In genomic region chr2:3605013-3605961, GRCh38 we compare ENCODE assay signal across 8 cellular contexts. TPM values are rescaled to one million over a fixed set of nuclear protein-coding genes. Genes with fewer than 3 reads are reported as not detected.
DNase-seq lines count a peak whose midpoint lies in the region; ATAC-seq and TF ChIP-seq lines count a peak whose summit lies in the region.

No MANE protein-coding gene starts in this region.

- H3K4me1 ChIP-seq in BE2C: peaks cover 50% of the 10 kb centered on the region
- peaks cover 12 to 19% of the 10 kb centered on the region in 2 experiments for H3K4me1 ChIP-seq in HCT116 (ENCODE audit: control insufficient read depth in 1 of 2, insufficient read depth in 2 of 2, low read length in 2 of 2)

- H3K4me3 Mint-ChIP-seq in activated T-helper 1 cell treated with anti-CD3 and anti-CD28 coated beads, Interleukin-12 subunit alpha, Interleukin-12 subunit beta, Interleukin-2, Interleukin-4 antibody, amounts not matched to agents 30 ng/mL and 10 ng/mL and 1 ng/mL, durations not matched to agents 14 hours and 24 hours and 36 hours: peak overlapping the region; percentile 33

- peak overlapping the region; percentile 99 for H2AFZ ChIP-seq in HCT116 (ENCODE audit: low read depth, low read length, poor library complexity, severe bottlenecking)

- H3K9me2 ChIP-seq in HCT116 (ENCODE audit: insufficient read depth): no peaks in the 10 kb centered on the region

- peak; percentile 73 for ATAC-seq in HCT116
- no peak for ATAC-seq in GM19328 (IDR thresholded peaks at IDR 0.05; ENCODE audit: unreplicated experiment)

- BruUV-seq in HCT116 (replicated peaks; lab: Mats Ljungman, UMichigan): no TSS peak

- RAD21 ChIA-PET in HCT116 (lab: Charles Lee; ENCODE audit: low non-redundant PET in 1 of 2, low total read pairs in 2 of 2, uncharacterized antibody in 2 of 2, unreplicated experiment in 2 of 2): no interaction called here

- POLR2A ChIA-PET in HCT116 (lab: Charles Lee): no interaction called here

- peak; percentile 93 for DNase-seq in BE2C
- peak; percentile 82 for DNase-seq in HCT116 (ENCODE audit: low read depth, low spot score)
- DNase-seq in NCI-H774 (lab: John Stamatoyannopoulos, UW): peak; percentile 94
- no peak for DNase-seq in activated T-helper 1 cell treated with anti-CD3 and anti-CD28 coated beads, Interleukin-12 subunit alpha, Interleukin-12 subunit beta, Interleukin-2, Interleukin-4 antibody, amounts not matched to agents 30 ng/mL and 10 ng/mL and 1 ng/mL, durations not matched to agents 14 hours and 24 hours and 36 hours (ENCODE audit: low spot score)
- DNase-seq in mesenteric fat pad (ENCODE audit: low spot score): peak; percentile 79
- DNase-seq in NCI-H128 (lab: John Stamatoyannopoulos, UW; ENCODE audit: unreplicated experiment): no peak
- DNase-seq in activated gamma-delta T cell treated with Interleukin-2 at 50 U/mL for 16 hours: no peak

- H3K4me3 ChIP-seq in BE2C (ENCODE audit: low read depth, low read length): peak overlapping the region; percentile 37
- peak overlapping the region; percentile 28 to 39; a peak in 3 of 4 replicates for H3K4me3 ChIP-seq in HCT116 (replicated peaks in 1 of 2; ENCODE audit: low read depth in 1 of 2, low read length in 2 of 2)

- CTCF ChIA-PET in HCT116 (lab: Charles Lee): no interaction called here

- H3K79me2 ChIP-seq in HCT116 (ENCODE audit: insufficient read depth, low read length): no peaks in the 10 kb centered on the region

- H3K36me3 ChIP-seq in BE2C (peaks cover 10% of the 10 kb centered on the region), HCT116 (ENCODE audit: control insufficient read depth in 1 of 2, insufficient read depth in 2 of 2, low read length in 2 of 2) (no peaks in the 10 kb centered on the region)

- H3K27ac Mint-ChIP-seq in activated T-helper 1 cell treated with anti-CD3 and anti-CD28 coated beads, Interleukin-12 subunit alpha, Interleukin-12 subunit beta, Interleukin-2, Interleukin-4 antibody, amounts not matched to agents 30 ng/mL and 10 ng/mL and 1 ng/mL, durations not matched to agents 14 hours and 24 hours and 36 hours: peak overlapping the region; percentile 64

- H3K27ac ChIP-seq in HCT116 (ENCODE audit: low read depth, low read length): peak overlapping the region; percentile 86

- TF ChIP-seq CTCF in BE2C (IDR thresholded peaks at IDR 0.05; ENCODE audit: low read depth, low read length): no peak
- TF ChIP-seq CTCF in HCT116 (IDR thresholded peaks at IDR 0.05 in 2 of 3, conservative IDR thresholded peaks at IDR 0.05 in 1 of 3; ENCODE audit: borderline replicate concordance in 1 of 3, insufficient read depth in 1 of 3, low read depth in 2 of 3, low read length in 2 of 3): no peak

- H3K9me3 ChIP-seq in BE2C: no peaks in the 10 kb centered on the region
- H3K9me3 ChIP-seq in HCT116 (ENCODE audit: control insufficient read depth in 1 of 2, insufficient read depth in 1 of 2, low read depth in 1 of 2, low read length in 2 of 2): no peaks in the 10 kb centered on the region

- intact Hi-C loops in HCT116 (cut with micrococcal nuclease): loop anchor here (1.0 kb wide), 1 partner anchor 47 kb away; the partner anchor contains the start of gene RNASEH1
- intact Hi-C loops in activated T-helper 1 cell treated with anti-CD3 and anti-CD28 coated beads, Interleukin-12 subunit alpha, Interleukin-12 subunit beta, Interleukin-2, Interleukin-4 antibody, amounts not matched to agents 30 ng/mL and 10 ng/mL and 1 ng/mL, durations not matched to agents 14 hours and 24 hours and 36 hours (cut with micrococcal nuclease): loop anchor here (5.0 kb wide), 1 partner anchor 228 kb away; the partner anchor contains the start of genes EIPR1 and TRAPPC12

- no peaks in the 10 kb centered on the region for H3K36me3 Mint-ChIP-seq in activated T-helper 1 cell treated with anti-CD3 and anti-CD28 coated beads, Interleukin-12 subunit alpha, Interleukin-12 subunit beta, Interleukin-2, Interleukin-4 antibody, amounts not matched to agents 30 ng/mL and 10 ng/mL and 1 ng/mL, durations not matched to agents 14 hours and 24 hours and 36 hours (ENCODE audit: low read depth)

- TF ChIP-seq POLR2A in HCT116 (IDR thresholded peaks at IDR 0.05; ENCODE audit: borderline replicate concordance, extremely low read depth, insufficient read depth, insufficient read length): no peak

- peak overlapping the region; percentile 51 for H3K9ac ChIP-seq in HCT116 (ENCODE audit: low read length)

- H3K27me3 ChIP-seq in BE2C (no peaks in the 10 kb centered on the region), HCT116 (ENCODE audit: insufficient read depth, low read length) (no peaks in the 10 kb centered on the region)

- TF ChIP-seq RAD21 in HCT116 (IDR thresholded peaks at IDR 0.05; ENCODE audit: low read depth): no peak

- H4K20me1 ChIP-seq in HCT116 (ENCODE audit: insufficient read depth): no peaks in the 10 kb centered on the region

- H3K9me3 Mint-ChIP-seq in activated T-helper 1 cell treated with anti-CD3 and anti-CD28 coated beads, Interleukin-12 subunit alpha, Interleukin-12 subunit beta, Interleukin-2, Interleukin-4 antibody, amounts not matched to agents 30 ng/mL and 10 ng/mL and 1 ng/mL, durations not matched to agents 14 hours and 24 hours and 36 hours: no peaks in the 10 kb centered on the region

- H3K27me3 Mint-ChIP-seq in activated T-helper 1 cell treated with anti-CD3 and anti-CD28 coated beads, Interleukin-12 subunit alpha, Interleukin-12 subunit beta, Interleukin-2, Interleukin-4 antibody, amounts not matched to agents 30 ng/mL and 10 ng/mL and 1 ng/mL, durations not matched to agents 14 hours and 24 hours and 36 hours (ENCODE audit: insufficient read depth): peaks cover 2% of the 10 kb centered on the region

- peak overlapping the region; percentile 74 for H3K4me2 ChIP-seq in HCT116 (ENCODE audit: low read length)

- no peaks in the 10 kb centered on the region for H3K4me1 Mint-ChIP-seq in activated T-helper 1 cell treated with anti-CD3 and anti-CD28 coated beads, Interleukin-12 subunit alpha, Interleukin-12 subunit beta, Interleukin-2, Interleukin-4 antibody, amounts not matched to agents 30 ng/mL and 10 ng/mL and 1 ng/mL, durations not matched to agents 14 hours and 24 hours and 36 hours (ENCODE audit: low read depth)

TF ChIP-seq in HCT116, 20 proteins besides CTCF, POLR2A, EP300 and RAD21 (continues in another document):
- TF ChIP-seq REST (IDR thresholded peaks at IDR 0.05; ENCODE audit: low read depth) (no peak), ATF3 (IDR thresholded peaks at IDR 0.05) (no peak)

RNA-seq across cellular contexts. Expression of gene COLEC11, which starts 10.4 kb away (rescaled TPM):
- polyA plus RNA-seq in BE2C (2012; ENCODE audit: insufficient read depth, insufficient read length, low read depth): 278 TPM
- total RNA-seq in HCT116 (2021; ENCODE audit: unreplicated experiment) (0.15 TPM), mesenteric fat pad (5.5 TPM)
- 0.10 TPM in 1 of 2 replicates, not detected in the other for polyA plus RNA-seq in HCT116 (2012)
- total RNA-seq in activated T-helper 1 cell treated with anti-CD3 and anti-CD28 coated beads, Interleukin-12 subunit alpha, Interleukin-12 subunit beta, Interleukin-2, Interleukin-4 antibody, amounts not matched to agents 30 ng/mL and 10 ng/mL and 1 ng/mL, durations not matched to agents 14 hours and 24 hours and 36 hours: not detected in 2 replicates

RNA-seq across cellular contexts. Expression of gene RPS7, which starts 30.2 kb away (rescaled TPM):
- 1,421 TPM for polyA plus RNA-seq in BE2C (2012; ENCODE audit: insufficient read depth, insufficient read length, low read depth)
- 1,694 TPM for total RNA-seq in HCT116 (2021; ENCODE audit: unreplicated experiment)
- 1,040 and 1,126 TPM in 2 replicates for polyA plus RNA-seq in HCT116 (2012)
- 1,614 and 1,649 TPM in 2 replicates for total RNA-seq in activated T-helper 1 cell treated with anti-CD3 and anti-CD28 coated beads, Interleukin-12 subunit alpha, Interleukin-12 subunit beta, Interleukin-2, Interleukin-4 antibody, amounts not matched to agents 30 ng/mL and 10 ng/mL and 1 ng/mL, durations not matched to agents 14 hours and 24 hours and 36 hours
- total RNA-seq in mesenteric fat pad: 1,225 TPM

RNA-seq across cellular contexts. Expression of gene RNASEH1, which starts 47.2 kb away (rescaled TPM):
- 43.9 TPM for polyA plus RNA-seq in BE2C (2012; ENCODE audit: insufficient read depth, insufficient read length, low read depth)
- total RNA-seq in HCT116 (2021; ENCODE audit: unreplicated experiment) (38.2 TPM), mesenteric fat pad (27.1 TPM)
- 20.6 and 23.2 TPM in 2 replicates for polyA plus RNA-seq in HCT116 (2012)
- 30.5 and 31.6 TPM in 2 replicates for total RNA-seq in activated T-helper 1 cell treated with anti-CD3 and anti-CD28 coated beads, Interleukin-12 subunit alpha, Interleukin-12 subunit beta, Interleukin-2, Interleukin-4 antibody, amounts not matched to agents 30 ng/mL and 10 ng/mL and 1 ng/mL, durations not matched to agents 14 hours and 24 hours and 36 hours

RNA-seq across cellular contexts. Expression of gene ALLC, which starts 52.7 kb away (rescaled TPM):
- polyA plus RNA-seq in BE2C (2012; ENCODE audit: insufficient read depth, insufficient read length, low read depth): not detected
- total RNA-seq in HCT116 (2021; ENCODE audit: unreplicated experiment) (not detected), mesenteric fat pad (not detected)
- not detected in 2 replicates for polyA plus RNA-seq in HCT116 (2012)
- not detected in 2 replicates for total RNA-seq in activated T-helper 1 cell treated with anti-CD3 and anti-CD28 coated beads, Interleukin-12 subunit alpha, Interleukin-12 subunit beta, Interleukin-2, Interleukin-4 antibody, amounts not matched to agents 30 ng/mL and 10 ng/mL and 1 ng/mL, durations not matched to agents 14 hours and 24 hours and 36 hours

Comparison
In these comparisons a context has a peak if more than half of its experiments do, and no peak if none do; other contexts are left out.
1. DNase-seq: peak in BE2C (single experiment), HCT116 (single experiment), NCI-H774 (single experiment) and mesenteric fat pad (single experiment); none in activated T-helper 1 cell treated with anti-CD3 and anti-CD28 coated beads, Interleukin-12 subunit alpha, Interleukin-12 subunit beta, Interleukin-2, Interleukin-4 antibody, amounts not matched to agents 30 ng/mL and 10 ng/mL and 1 ng/mL, durations not matched to agents 14 hours and 24 hours and 36 hours (single experiment), NCI-H128 (single experiment) and activated gamma-delta T cell treated with Interleukin-2 at 50 U/mL for 16 hours (single experiment).